9 cellular contexts compared by ENCODE assay signal in genomic region chr10:2097937-2098336, GRCh38.
"Had no signal": no experiment of that assay in that cellular context is flagged by ENCODE, and none has a peak within 500 bp of the region (broad histone marks: within the 10 kb centered on the region; RNA-seq: fewer than 3 reads in every experiment).

No MANE protein-coding gene starts in this region.

- H3K27ac Mint-ChIP-seq: GM23338, HFFc6 had no signal

- ATAC-seq: GM23338, HCT116 had no signal

- H2AFZ ChIP-seq: GM23338 had no signal

- H3K36me3 ChIP-seq: HAP-1 had no signal

- H3K4me3 ChIP-seq: GM23338, HAP-1 had no signal

- H3K4me1 Mint-ChIP-seq: GM23338 had no signal

- FAIRE-seq: HTR-8/SVneo had no signal

- H3K4me1 ChIP-seq: HAP-1 had no signal

- H3K27ac ChIP-seq: KMS-11 had no signal

- H3K4me2 ChIP-seq: GM23338, KMS-11 had no signal

- H3K9me3 Mint-ChIP-seq: GM23338 had no signal

- H3K4me3 Mint-ChIP-seq: GM23338, HFFc6 had no signal

- H3K9me3 ChIP-seq: HAP-1 had no signal

- DNase-seq: H7, HFFc6, Karpas-422, KBM-7 had no signal

- H3K9ac ChIP-seq: KMS-11 had no signal
